ENCODE assay signal across 16 cellular contexts in genomic region chr13:78607409-78608253, GRCh38. TPM values are rescaled to one million over a fixed set of nuclear protein-coding genes. Genes with fewer than 3 reads are reported as not detected.
DNase-seq lines count a peak whose midpoint lies in the region; ATAC-seq lines count a peak whose summit lies in the region.
"Had no signal": no experiment of that assay in that cellular context is flagged by ENCODE, and none has a peak within 500 bp of the region (broad histone marks: within the 10 kb centered on the region; RNA-seq: fewer than 3 reads in every experiment).

No MANE protein-coding gene starts in this region.

- DNase-seq in activated CD4-positive, alpha-beta T cell treated with anti-CD3 and anti-CD28 coated beads, Interleukin-2, amount 10 ng/mL, durations not matched to agents 7 days and 5 days, result no peak
- DNase-seq in activated CD4-positive, alpha-beta T cell treated with anti-CD3 and anti-CD28 coated beads for 36 hours, result no peak
- DNase-seq in iPS DF 6.9 (ENCODE audit: low read depth, low spot score) (no peak), retina (peak; percentile 73), NCI-H146 (lab: John Stamatoyannopoulos, UW) (no peak), NCI-H2227 treated with DMSO at 0.1 percent for 48 hours (lab: John Stamatoyannopoulos, UW) (no peak)
- DNase-seq: DMS 273 treated with DMSO at 0.1 percent for 48 hours; effector CD4-positive, alpha-beta T cell; foreskin melanocyte; left ventricle myocardium superior; MM.1S; nucleus accumbens had no signal

- CTCF ChIA-PET in activated CD4-positive, alpha-beta T cell treated with anti-CD3 and anti-CD28 coated beads, Interleukin-2, amount 10 ng/mL, durations not matched to agents 7 days and 5 days (lab: Charles Lee), result interaction anchor here (0.9 kb wide), 1 partner anchor 15 kb away, joined by 3 read pairs; no protein-coding TSS in a partner anchor
- CTCF ChIA-PET in activated CD4-positive, alpha-beta T cell treated with anti-CD3 and anti-CD28 coated beads for 36 hours (lab: Charles Lee), result interaction anchor here (0.6 kb wide), 1 partner anchor 47 kb away, joined by 3 read pairs; no protein-coding TSS in a partner anchor

- POLR2A ChIA-PET in activated CD4-positive, alpha-beta T cell treated with anti-CD3 and anti-CD28 coated beads, Interleukin-2, amount 10 ng/mL, durations not matched to agents 7 days and 5 days (lab: Charles Lee), result no interaction called here
- POLR2A ChIA-PET in activated CD4-positive, alpha-beta T cell treated with anti-CD3 and anti-CD28 coated beads for 36 hours (lab: Charles Lee), result no interaction called here

- H3K9me3 ChIP-seq in HUES64 (ENCODE audit: insufficient read depth, low read depth, low read length) (no peaks in the 10 kb centered on the region), iPS DF 6.9 (ENCODE audit: control insufficient read depth, insufficient read depth, low read length) (no peaks in the 10 kb centered on the region)
- H3K9me3 ChIP-seq: A549 had no signal

- H3K4me1 ChIP-seq in HUES64 (ENCODE audit: insufficient read depth, low read length) (peaks cover 39% of the 10 kb centered on the region), iPS DF 6.9 (ENCODE audit: control insufficient read depth, insufficient read depth, low read length) (peaks cover 4% of the 10 kb centered on the region)

- peak overlapping the region; percentile 31 for H3K27ac Mint-ChIP-seq in activated CD4-positive, alpha-beta T cell treated with anti-CD3 and anti-CD28 coated beads, Interleukin-2, amount 10 ng/mL, durations not matched to agents 7 days and 5 days
- H3K27ac Mint-ChIP-seq in activated CD4-positive, alpha-beta T cell treated with anti-CD3 and anti-CD28 coated beads for 36 hours, result no peak overlapping the region

- H3K27ac ChIP-seq in HUES64 (ENCODE audit: low read depth, low read length) (peak overlapping the region; percentile 7; the same call in 1 of the 2 replicates), iPS DF 6.9 (ENCODE audit: low read length) (no peak overlapping the region)
- H3K27ac ChIP-seq: SK-N-MC had no signal

- no peaks in the 10 kb centered on the region for H3K9me3 Mint-ChIP-seq in activated CD4-positive, alpha-beta T cell treated with anti-CD3 and anti-CD28 coated beads, Interleukin-2, amount 10 ng/mL, durations not matched to agents 7 days and 5 days
- H3K9me3 Mint-ChIP-seq in activated CD4-positive, alpha-beta T cell treated with anti-CD3 and anti-CD28 coated beads for 36 hours (ENCODE audit: low read depth), result no peaks in the 10 kb centered on the region

- intact Hi-C loops in activated CD4-positive, alpha-beta T cell treated with anti-CD3 and anti-CD28 coated beads for 36 hours (cut with DNase I, micrococcal nuclease), result loop anchor here in 1 of 2 experiments (5.0 kb wide), 1 partner anchor 910 kb away; the partner anchor contains the start of gene SLAIN1

- H3K36me3 ChIP-seq in HUES64 (ENCODE audit: insufficient read depth, low read length) (no peaks in the 10 kb centered on the region), iPS DF 6.9 (ENCODE audit: control insufficient read depth, insufficient read depth, low read length) (no peaks in the 10 kb centered on the region)

- peaks cover 88% of the 10 kb centered on the region for H3K27me3 Mint-ChIP-seq in activated CD4-positive, alpha-beta T cell treated with anti-CD3 and anti-CD28 coated beads, Interleukin-2, amount 10 ng/mL, durations not matched to agents 7 days and 5 days
- H3K27me3 Mint-ChIP-seq in activated CD4-positive, alpha-beta T cell treated with anti-CD3 and anti-CD28 coated beads for 36 hours, result peaks cover 78% of the 10 kb centered on the region

- ATAC-seq in activated CD4-positive, alpha-beta T cell treated with anti-CD3 and anti-CD28 coated beads for 36 hours, result no peak
- no peak for ATAC-seq in HG02884 (IDR thresholded peaks at IDR 0.05; ENCODE audit: unreplicated experiment)

- H3K4me3 ChIP-seq in HUES64 (ENCODE audit: low read length) (peak overlapping the region; percentile 56), iPS DF 6.9 (ENCODE audit: low read length) (peak overlapping the region; percentile 2; the same call in 1 of the 2 replicates)

- H3K4me1 Mint-ChIP-seq in activated CD4-positive, alpha-beta T cell treated with anti-CD3 and anti-CD28 coated beads, Interleukin-2, amount 10 ng/mL, durations not matched to agents 7 days and 5 days, result peaks cover 19% of the 10 kb centered on the region
- peaks cover 40% of the 10 kb centered on the region for H3K4me1 Mint-ChIP-seq in activated CD4-positive, alpha-beta T cell treated with anti-CD3 and anti-CD28 coated beads for 36 hours

- H3K4me3 Mint-ChIP-seq in activated CD4-positive, alpha-beta T cell treated with anti-CD3 and anti-CD28 coated beads, Interleukin-2, amount 10 ng/mL, durations not matched to agents 7 days and 5 days, result peak overlapping the region; percentile 67
- H3K4me3 Mint-ChIP-seq in activated CD4-positive, alpha-beta T cell treated with anti-CD3 and anti-CD28 coated beads for 36 hours, result no peak overlapping the region

- H3K9ac ChIP-seq in HUES64 (ENCODE audit: low read depth, low read length), result no peak overlapping the region

- no peaks in the 10 kb centered on the region for H3K36me3 Mint-ChIP-seq in activated CD4-positive, alpha-beta T cell treated with anti-CD3 and anti-CD28 coated beads, Interleukin-2, amount 10 ng/mL, durations not matched to agents 7 days and 5 days (ENCODE audit: low read depth)
- no peaks in the 10 kb centered on the region for H3K36me3 Mint-ChIP-seq in activated CD4-positive, alpha-beta T cell treated with anti-CD3 and anti-CD28 coated beads for 36 hours (ENCODE audit: low read depth)

- peaks cover 100% of the 10 kb centered on the region for H3K27me3 ChIP-seq in HUES64 (ENCODE audit: insufficient read depth, low read length)
- H3K27me3 ChIP-seq in iPS DF 6.9 (ENCODE audit: control insufficient read depth, insufficient read depth, low read length), result peaks cover 79% of the 10 kb centered on the region

- under 1% methylated on average over 42 of the region's 42 CpGs for WGBS in HUES64
- WGBS in iPS DF 6.9 (ENCODE audit: insufficient coverage, insufficient read length), result no CpG with 5 or more reads among the region's 42 CpGs

RNA-seq across cellular contexts. Expression of gene POU4F1, which starts 4.3 kb away (rescaled TPM):
- total RNA-seq in activated CD4-positive, alpha-beta T cell treated with anti-CD3 and anti-CD28 coated beads, Interleukin-2, amount 10 ng/mL, durations not matched to agents 7 days and 5 days, result under 1 TPM; 0.17 to 0.20 TPM
- total RNA-seq in activated CD4-positive, alpha-beta T cell treated with anti-CD3 and anti-CD28 coated beads for 36 hours, result under 1 TPM; 0.21 to 0.26 TPM
- 0.30 TPM for polyA plus RNA-seq in HUES64 (2013, experiment 1 of 2)
- polyA plus RNA-seq in HUES64 (2013, experiment 2 of 2), result 0.57 TPM
- total RNA-seq: left ventricle myocardium superior had no signal

RNA-seq across cellular contexts. Expression of gene OBI1, which starts 51.3 kb away (rescaled TPM):
- 10 to 100 TPM; 19.9 to 22.2 TPM for total RNA-seq in activated CD4-positive, alpha-beta T cell treated with anti-CD3 and anti-CD28 coated beads, Interleukin-2, amount 10 ng/mL, durations not matched to agents 7 days and 5 days
- total RNA-seq in activated CD4-positive, alpha-beta T cell treated with anti-CD3 and anti-CD28 coated beads for 36 hours, result 10 to 100 TPM; 20.5 to 20.6 TPM
- 15.0 TPM for polyA plus RNA-seq in HUES64 (2013, experiment 1 of 2)
- 17.9 TPM for polyA plus RNA-seq in HUES64 (2013, experiment 2 of 2)
